ENCODE assay signal across 8 cellular contexts in the genomic region with DNA sequence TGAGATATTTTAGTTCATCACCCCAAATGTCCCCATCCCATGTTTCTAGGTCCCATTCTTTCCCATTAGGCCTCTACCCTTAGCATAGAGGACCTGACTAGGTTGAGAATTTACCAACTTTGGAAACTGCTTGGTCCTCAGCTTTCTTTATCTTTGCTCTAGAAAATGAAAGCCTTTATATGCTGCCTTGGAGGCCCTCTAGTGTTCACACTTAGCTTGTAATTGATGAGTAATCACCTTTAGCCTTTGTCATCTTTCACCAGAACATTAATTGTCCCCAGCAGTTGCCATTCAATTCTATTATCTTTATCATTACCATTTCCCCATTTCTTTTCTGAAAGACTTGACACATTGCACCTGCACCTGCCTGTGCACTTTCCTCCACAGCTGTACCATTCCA.
DNase-seq lines count a peak whose midpoint lies in the region; ATAC-seq lines count a peak whose summit lies in the region.

No MANE protein-coding gene starts in this region.

- ATAC-seq in HG02798 (IDR thresholded peaks at IDR 0.05; ENCODE audit: poor library complexity, unreplicated experiment) = peak; percentile 69

- peak; percentile 51 for DNase-seq in ELR (ENCODE audit: low read depth)
- peak; percentile 31 for DNase-seq in SW480 (ENCODE audit: low spot score)
- DNase-seq in kidney glomerular epithelial cell (lab: John Stamatoyannopoulos, UW) = peak; percentile 66
- DNase-seq in NCI-H1048 (lab: John Stamatoyannopoulos, UW) = no peak
- DNase-seq in NK-92 (lab: John Stamatoyannopoulos, UW; ENCODE audit: unreplicated experiment) = no peak
- DNase-seq in HuH-7.5 (ENCODE audit: low spot score) = no peak
- DNase-seq in activated CD8-positive, alpha-beta memory T cell treated with anti-CD3 and anti-CD28 coated beads, Interleukin-2, amount 50 U/mL, for 4 hours = no peak

Comparison
In these comparisons a context has a peak if more than half of its experiments do, and no peak if none do; other contexts are left out.
1. DNase-seq: peak in ELR (single experiment), SW480 (single experiment) and kidney glomerular epithelial cell (single experiment); none in NCI-H1048 (single experiment), NK-92 (single experiment), HuH-7.5 (single experiment) and activated CD8-positive, alpha-beta memory T cell treated with anti-CD3 and anti-CD28 coated beads, Interleukin-2, amount 50 U/mL, for 4 hours (single experiment).